In the genomic region with DNA sequence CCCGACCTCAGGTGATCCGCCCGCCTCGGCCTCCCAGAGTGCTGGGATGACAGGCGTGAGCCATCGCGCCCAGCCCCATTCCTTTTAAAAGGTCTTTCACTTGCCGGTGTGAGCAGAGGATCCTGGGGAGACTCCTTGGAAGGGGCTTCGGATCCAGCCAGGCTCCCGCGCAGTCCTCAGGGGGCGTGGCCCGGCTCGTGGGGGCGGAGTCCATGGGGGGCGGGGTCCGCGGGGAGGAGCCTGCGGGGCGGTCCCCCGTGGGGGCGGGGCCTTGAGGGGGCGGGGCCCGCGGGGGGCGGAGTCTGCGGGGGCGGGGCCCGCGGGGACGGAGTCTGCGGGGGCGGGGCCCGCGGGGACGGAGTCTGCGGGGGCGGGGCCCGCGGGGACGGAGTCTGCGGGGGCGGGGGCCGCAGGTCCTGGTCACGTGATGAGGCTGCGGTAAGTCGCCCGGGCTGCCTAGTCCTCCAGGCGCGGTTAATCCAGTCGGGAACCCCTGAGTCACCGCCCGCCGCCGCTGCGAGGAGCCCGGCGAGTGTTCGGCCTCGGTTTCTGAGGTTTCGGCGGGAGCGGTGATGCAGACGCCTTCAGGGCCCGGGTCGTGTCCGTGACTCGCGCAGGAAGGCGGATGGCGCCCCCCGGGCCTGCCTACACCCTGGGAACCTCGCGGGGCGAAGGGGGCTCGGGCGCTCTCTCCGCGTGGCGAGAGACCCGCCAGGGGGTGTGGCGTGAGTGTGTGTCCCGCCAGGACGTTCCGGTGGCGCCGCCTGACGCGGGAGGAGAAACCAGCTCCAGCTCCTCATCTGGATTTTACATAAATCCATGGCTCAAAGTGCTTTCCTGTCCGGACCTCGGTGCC, we compare ENCODE assay signal across 1 cellular context.
TF ChIP-seq lines count a peak whose summit lies in the region.

No MANE protein-coding gene starts in this region.

TF ChIP-seq in HCT116, 20 proteins besides CTCF, POLR2A, EP300 and RAD21 (continued from another document):
- TF ChIP-seq, protein P1, sequence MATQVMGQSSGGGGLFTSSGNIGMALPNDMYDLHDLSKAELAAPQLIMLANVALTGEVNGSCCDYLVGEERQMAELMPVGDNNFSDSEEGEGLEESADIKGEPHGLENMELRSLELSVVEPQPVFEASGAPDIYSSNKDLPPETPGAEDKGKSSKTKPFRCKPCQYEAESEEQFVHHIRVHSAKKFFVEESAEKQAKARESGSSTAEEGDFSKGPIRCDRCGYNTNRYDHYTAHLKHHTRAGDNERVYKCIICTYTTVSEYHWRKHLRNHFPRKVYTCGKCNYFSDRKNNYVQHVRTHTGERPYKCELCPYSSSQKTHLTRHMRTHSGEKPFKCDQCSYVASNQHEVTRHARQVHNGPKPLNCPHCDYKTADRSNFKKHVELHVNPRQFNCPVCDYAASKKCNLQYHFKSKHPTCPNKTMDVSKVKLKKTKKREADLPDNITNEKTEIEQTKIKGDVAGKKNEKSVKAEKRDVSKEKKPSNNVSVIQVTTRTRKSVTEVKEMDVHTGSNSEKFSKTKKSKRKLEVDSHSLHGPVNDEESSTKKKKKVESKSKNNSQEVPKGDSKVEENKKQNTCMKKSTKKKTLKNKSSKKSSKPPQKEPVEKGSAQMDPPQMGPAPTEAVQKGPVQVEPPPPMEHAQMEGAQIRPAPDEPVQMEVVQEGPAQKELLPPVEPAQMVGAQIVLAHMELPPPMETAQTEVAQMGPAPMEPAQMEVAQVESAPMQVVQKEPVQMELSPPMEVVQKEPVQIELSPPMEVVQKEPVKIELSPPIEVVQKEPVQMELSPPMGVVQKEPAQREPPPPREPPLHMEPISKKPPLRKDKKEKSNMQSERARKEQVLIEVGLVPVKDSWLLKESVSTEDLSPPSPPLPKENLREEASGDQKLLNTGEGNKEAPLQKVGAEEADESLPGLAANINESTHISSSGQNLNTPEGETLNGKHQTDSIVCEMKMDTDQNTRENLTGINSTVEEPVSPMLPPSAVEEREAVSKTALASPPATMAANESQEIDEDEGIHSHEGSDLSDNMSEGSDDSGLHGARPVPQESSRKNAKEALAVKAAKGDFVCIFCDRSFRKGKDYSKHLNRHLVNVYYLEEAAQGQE (IDR thresholded peaks at IDR 0.05; ENCODE audit: low read depth): no peak
- TF ChIP-seq EZH2 (IDR thresholded peaks at IDR 0.05) (no peak), ZFX (IDR thresholded peaks at IDR 0.05) (peak; percentile 51; the same call in 1 of the 2 replicates), SIN3A (IDR thresholded peaks at IDR 0.05; ENCODE audit: low read depth) (no peak), FOSL1 (IDR thresholded peaks at IDR 0.05; ENCODE audit: low read depth) (no peak), ELF1 (IDR thresholded peaks at IDR 0.05; ENCODE audit: borderline replicate concordance, low read depth) (no peak), CBX3 (IDR thresholded peaks at IDR 0.05; ENCODE audit: low read depth) (no peak), EGR1 (IDR thresholded peaks at IDR 0.05; ENCODE audit: low read depth) (peak; percentile 63)
- TF ChIP-seq, protein P2, sequence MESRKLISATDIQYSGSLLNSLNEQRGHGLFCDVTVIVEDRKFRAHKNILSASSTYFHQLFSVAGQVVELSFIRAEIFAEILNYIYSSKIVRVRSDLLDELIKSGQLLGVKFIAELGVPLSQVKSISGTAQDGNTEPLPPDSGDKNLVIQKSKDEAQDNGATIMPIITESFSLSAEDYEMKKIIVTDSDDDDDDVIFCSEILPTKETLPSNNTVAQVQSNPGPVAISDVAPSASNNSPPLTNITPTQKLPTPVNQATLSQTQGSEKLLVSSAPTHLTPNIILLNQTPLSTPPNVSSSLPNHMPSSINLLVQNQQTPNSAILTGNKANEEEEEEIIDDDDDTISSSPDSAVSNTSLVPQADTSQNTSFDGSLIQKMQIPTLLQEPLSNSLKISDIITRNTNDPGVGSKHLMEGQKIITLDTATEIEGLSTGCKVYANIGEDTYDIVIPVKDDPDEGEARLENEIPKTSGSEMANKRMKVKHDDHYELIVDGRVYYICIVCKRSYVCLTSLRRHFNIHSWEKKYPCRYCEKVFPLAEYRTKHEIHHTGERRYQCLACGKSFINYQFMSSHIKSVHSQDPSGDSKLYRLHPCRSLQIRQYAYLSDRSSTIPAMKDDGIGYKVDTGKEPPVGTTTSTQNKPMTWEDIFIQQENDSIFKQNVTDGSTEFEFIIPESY (IDR thresholded peaks at IDR 0.05; ENCODE audit: extremely low read depth, insufficient replicate concordance, low read length): no peak
